ENCODE assay signal across 21 cellular contexts in genomic region chr16:6189216-6189615, GRCh38.
"Had no signal": no experiment of that assay in that cellular context is flagged by ENCODE, and none has a peak within 500 bp of the region (broad histone marks: within the 10 kb centered on the region; RNA-seq: fewer than 3 reads in every experiment).

No MANE protein-coding gene starts in this region.

- H3K4me3 ChIP-seq: MG63, Peyer's patch, SJSA1 had no signal

- ATAC-seq: activated CD4-positive, CD25-positive, alpha-beta regulatory T cell treated with anti-CD3 and anti-CD28 coated beads, Interleukin-2, amount 50 U/mL, for 24 hours; activated CD8-positive, alpha-beta T cell treated with anti-CD3 and anti-CD28 coated beads for 36 hours; activated T-cell treated with anti-CD3 and anti-CD28 coated beads, Interleukin-2, amount 50 U/mL, for 72 hours; SK-N-SH treated with all-trans-retinoic acid at 6 μM for 48 hours had no signal

- DNase-seq: activated CD4-positive, alpha-beta T cell treated with anti-CD3 and anti-CD28 coated beads for 4 hours; activated CD8-positive, alpha-beta memory T cell treated with anti-CD3 and anti-CD28 coated beads, Interleukin-2, amount 50 U/mL, for 4 hours; activated CD8-positive, alpha-beta T cell treated with anti-CD3 and anti-CD28 coated beads for 36 hours; activated gamma-delta T cell treated with Interleukin-2 at 50 U/mL for 16 hours; activated naive CD4-positive, alpha-beta T cell treated with anti-CD3 and anti-CD28 coated beads, Interleukin-2, amount 10 ng/mL, durations not matched to agents 7 days and 5 days; activated naive CD8-positive, alpha-beta T cell treated with anti-CD3 and anti-CD28 coated beads for 36 hours; activated T-cell treated with anti-CD3 and anti-CD28 coated beads, Interleukin-2, amount 50 U/mL, for 72 hours; cerebellar nuclear complex; MG63; NCI-H1105 treated with DMSO at 0.1 percent for 48 hours; NCI-H146; NCI-H2029; NCI-H2107; NCI-H510A treated with DMSO at 0.1 percent for 48 hours; NCI-H69; Peyer's patch; SHP77; SW 1271 had no signal

- H3K9me3 ChIP-seq: MG63, Peyer's patch had no signal

- H3K27me3 ChIP-seq: MG63, Peyer's patch, SJSA1 had no signal

- H3K27ac ChIP-seq: Peyer's patch, SJSA1 had no signal

- H3K36me3 ChIP-seq: MG63, Peyer's patch, SJSA1 had no signal

- H3K4me1 ChIP-seq: Peyer's patch, SJSA1 had no signal
